ENCODE assay signal across 16 cellular contexts in genomic region chr18:36629095-36629604, GRCh38.
DNase-seq lines count a peak whose midpoint lies in the region; ATAC-seq and TF ChIP-seq lines count a peak whose summit lies in the region.
"Had no signal": no experiment of that assay in that cellular context is flagged by ENCODE, and none has a peak within 500 bp of the region (broad histone marks: within the 10 kb centered on the region; RNA-seq: fewer than 3 reads in every experiment).

No MANE protein-coding gene starts in this region.

- no peaks in the 10 kb centered on the region for H3K36me3 Mint-ChIP-seq in CD14-positive monocyte
- H3K36me3 Mint-ChIP-seq: activated naive CD4-positive, alpha-beta T cell treated with anti-CD3 and anti-CD28 coated beads, Interleukin-2, amount 50 U/mL, for 24 hours; immature natural killer cell had no signal

- H3K36me3 ChIP-seq in BLaER1 treated with 17β-estradiol and CSF1 and Interleukin-3, amounts not matched to agents 10 nM and 100 nM: peaks cover 0 to 13% (median 0%) of the 10 kb centered on the region in 11 experiments; a peak in 5 of 22 replicates
- no peaks in the 10 kb centered on the region for H3K36me3 ChIP-seq in adipocyte (ENCODE audit: control insufficient read depth, insufficient read depth, low read length, severe bottlenecking)

- H3K9me3 Mint-ChIP-seq in CD14-positive monocyte: peaks cover 0 to 31% (median 10%) of the 10 kb centered on the region in 7 donors
- H3K9me3 Mint-ChIP-seq: activated naive CD4-positive, alpha-beta T cell treated with anti-CD3 and anti-CD28 coated beads, Interleukin-2, amount 50 U/mL, for 24 hours; activated T-cell treated with anti-CD3 and anti-CD28 coated beads, Interleukin-2, amount 50 U/mL, for 4 hours had no signal

- no peaks in the 10 kb centered on the region for H3K4me1 Mint-ChIP-seq in CD14-positive monocyte
- H3K4me1 Mint-ChIP-seq: activated B cell treated with CpG ODN at 0.5 μM for 24 hours; activated naive CD4-positive, alpha-beta T cell treated with anti-CD3 and anti-CD28 coated beads, Interleukin-2, amount 50 U/mL, for 24 hours; immature natural killer cell had no signal

- DNase-seq in adipocyte (ENCODE audit: low read depth) (no peak), left ventricle myocardium superior (peak; percentile 35), CD14-positive monocyte (ENCODE audit: low spot score) (no peak)
- DNase-seq in activated CD4-positive, alpha-beta T cell treated with anti-CD3 and anti-CD28 coated beads for 4 hours: no peak
- DNase-seq: activated B cell treated with CpG ODN at 0.5 μM for 24 hours; activated T-cell treated with anti-CD3 and anti-CD28 coated beads, Interleukin-2, amount 50 U/mL, for 4 hours; head of caudate nucleus; immature natural killer cell; NCI-H2081; NCI-H510A treated with DMSO at 0.1 percent for 48 hours; SK-N-SH had no signal

- intact Hi-C loops in left ventricle myocardium superior (cut with micrococcal nuclease): no loop called here
- intact Hi-C loops in CD14-positive monocyte (cut with micrococcal nuclease): no loop called here

- H3K9me3 ChIP-seq in BLaER1 treated with 17β-estradiol and CSF1 and Interleukin-3, amounts not matched to agents 10 nM and 100 nM (replicated peaks in 1 of 11): peaks cover 11 to 54% (median 33%) of the 10 kb centered on the region in 11 experiments
- H3K9me3 ChIP-seq in adipocyte (ENCODE audit: control insufficient read depth, low read length): no peaks in the 10 kb centered on the region
- H3K9me3 ChIP-seq: SK-N-SH had no signal

- peaks cover 2 to 72% (median 50%) of the 10 kb centered on the region in 10 experiments for H3K4me1 ChIP-seq in BLaER1 treated with 17β-estradiol and CSF1 and Interleukin-3, amounts not matched to agents 10 nM and 100 nM
- H3K4me1 ChIP-seq in adipocyte (ENCODE audit: control insufficient read depth, insufficient read depth, low read length): peaks cover 16% of the 10 kb centered on the region

- H3K9ac ChIP-seq in BLaER1 treated with 17β-estradiol and CSF1 and Interleukin-3, amounts not matched to agents 10 nM and 100 nM: 0 out of 22 replicates have a peak overlapping the region, but pooled peaks of 1 of the 11 experiments have one; percentile 11
- H3K9ac ChIP-seq in adipocyte (ENCODE audit: low read length): peak overlapping the region; percentile 43
- H3K9ac ChIP-seq: SK-N-SH had no signal

- H3K27ac Mint-ChIP-seq in CD14-positive monocyte: no peak overlapping the region
- H3K27ac Mint-ChIP-seq: activated B cell treated with CpG ODN at 0.5 μM for 24 hours; activated naive CD4-positive, alpha-beta T cell treated with anti-CD3 and anti-CD28 coated beads, Interleukin-2, amount 50 U/mL, for 24 hours; immature natural killer cell had no signal

- TF ChIP-seq CTCF in CD14-positive monocyte (IDR thresholded peaks at IDR 0.05): no peak

- peak; percentile 76 for ATAC-seq in left ventricle myocardium superior
- no peak for ATAC-seq in GM21360 (IDR thresholded peaks at IDR 0.05; ENCODE audit: unreplicated experiment)
- no peak for ATAC-seq in GM21381 (IDR thresholded peaks at IDR 0.05; ENCODE audit: unreplicated experiment)
- ATAC-seq: activated T-cell treated with anti-CD3 and anti-CD28 coated beads, Interleukin-2, amount 50 U/mL, for 4 hours had no signal

- no peak overlapping the region for H3K4me3 Mint-ChIP-seq in CD14-positive monocyte
- H3K4me3 Mint-ChIP-seq: activated B cell treated with CpG ODN at 0.5 μM for 24 hours; activated naive CD4-positive, alpha-beta T cell treated with anti-CD3 and anti-CD28 coated beads, Interleukin-2, amount 50 U/mL, for 24 hours; activated T-cell treated with anti-CD3 and anti-CD28 coated beads, Interleukin-2, amount 50 U/mL, for 4 hours; immature natural killer cell had no signal

- H3K27me3 ChIP-seq in BLaER1 treated with 17β-estradiol and CSF1 and Interleukin-3, amounts not matched to agents 10 nM and 100 nM: no peaks in the 10 kb centered on the region
- no peaks in the 10 kb centered on the region for H3K27me3 ChIP-seq in adipocyte (replicated peaks; ENCODE audit: control insufficient read depth, insufficient read depth, low read length)

- peak overlapping the region in 5 of 11 experiments; percentile 10 to 77 (median 47); a peak in 7 of 22 replicates for H3K27ac ChIP-seq in BLaER1 treated with 17β-estradiol and CSF1 and Interleukin-3, amounts not matched to agents 10 nM and 100 nM
- peak overlapping the region in 15 of 21 experiments; percentile 2 to 68 (median 29) for H3K27ac ChIP-seq in skin epidermis

- peak overlapping the region in 3 of 10 experiments; percentile 0 to 8 (median 3); a peak in 1 of 20 replicates for H3K4me3 ChIP-seq in BLaER1 treated with 17β-estradiol and CSF1 and Interleukin-3, amounts not matched to agents 10 nM and 100 nM
- H3K4me3 ChIP-seq in adipocyte (ENCODE audit: low read length) (peak overlapping the region; percentile 22), skin epidermis (no peak overlapping the region)

- peak overlapping the region in 9 of 11 experiments; percentile 13 to 79 (median 55); a peak in 18 of 22 replicates for H3K4me2 ChIP-seq in BLaER1 treated with 17β-estradiol and CSF1 and Interleukin-3, amounts not matched to agents 10 nM and 100 nM
- H3K4me2 ChIP-seq: SK-N-SH had no signal

- no peaks in the 10 kb centered on the region for H4K20me1 ChIP-seq in BLaER1 treated with 17β-estradiol and CSF1 and Interleukin-3, amounts not matched to agents 10 nM and 100 nM

- peaks cover 0 to 2% (median 0%) of the 10 kb centered on the region in 3 donors for H3K27me3 Mint-ChIP-seq in CD14-positive monocyte (ENCODE audit: low read depth in 3 of 3)
- H3K27me3 Mint-ChIP-seq: activated B cell treated with CpG ODN at 0.5 μM for 24 hours had no signal
